ENCODE assay signal across 30 cellular contexts in the genomic region with DNA sequence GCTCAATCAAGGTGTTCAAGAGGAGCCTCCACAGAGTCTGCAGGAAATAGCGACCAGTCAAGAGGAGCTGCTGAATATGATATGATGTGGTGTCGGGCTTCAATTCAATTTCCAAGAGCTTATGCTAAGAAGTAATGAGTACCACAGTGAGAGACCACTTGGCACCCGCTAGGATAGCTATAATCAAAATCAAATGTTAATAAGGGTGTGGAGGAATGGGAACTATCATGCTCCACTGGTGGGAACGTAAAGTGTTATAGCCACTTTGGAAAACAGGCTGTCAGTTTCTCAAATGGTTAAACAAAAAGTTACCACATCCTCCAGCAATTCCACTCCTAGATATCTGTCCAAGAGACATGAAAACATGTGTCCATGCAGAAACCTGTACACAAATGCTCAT.
"Had no signal": no experiment of that assay in that cellular context is flagged by ENCODE, and none has a peak within 500 bp of the region (broad histone marks: within the 10 kb centered on the region; RNA-seq: fewer than 3 reads in every experiment).

No MANE protein-coding gene starts in this region.

- H3K9me3 ChIP-seq: adrenal gland, body of pancreas, breast epithelium had no signal

- DNase-seq: activated B cell treated with CpG ODN at 0.5 μM for 24 hours; activated CD4-positive, alpha-beta memory T cell treated with anti-CD3 and anti-CD28 coated beads, Interleukin-2, amount 10 ng/mL, durations not matched to agents 7 days and 5 days; activated CD4-positive, alpha-beta T cell treated with anti-CD3 and anti-CD28 coated beads for 1 hour; activated CD4-positive, alpha-beta T cell treated with anti-CD3 and anti-CD28 coated beads for 36 hours; activated CD4-positive, alpha-beta T cell treated with anti-CD3 and anti-CD28 coated beads for 48 hours; activated CD4-positive, alpha-beta T cell treated with anti-CD3 and anti-CD28 coated beads, Interleukin-2, amount 10 ng/mL, durations not matched to agents 7 days and 5 days; activated CD4-positive, alpha-beta T cell treated with anti-CD3 and anti-CD28 coated beads, Interleukin-2, amount 50 U/mL, for 48 hours; activated CD8-positive, alpha-beta memory T cell treated with anti-CD3 and anti-CD28 coated beads for 24 hours; activated CD8-positive, alpha-beta memory T cell treated with anti-CD3 and anti-CD28 coated beads, Interleukin-2, amount 10 ng/mL, durations not matched to agents 7 days and 5 days; activated CD8-positive, alpha-beta memory T cell treated with anti-CD3 and anti-CD28 coated beads, Interleukin-2, amount 50 U/mL, for 48 hours; activated CD8-positive, alpha-beta T cell treated with anti-CD3 and anti-CD28 coated beads, Interleukin-2, amount 10 ng/mL, durations not matched to agents 7 days and 5 days; activated effector memory CD4-positive, alpha-beta T cell treated with anti-CD3 and anti-CD28 coated beads, Interleukin-2, amount 50 U/mL, for 16 hours; activated gamma-delta T cell treated with Interleukin-2 at 50 U/mL for 16 hours; activated naive CD4-positive, alpha-beta T cell; activated naive CD4-positive, alpha-beta T cell treated with anti-CD3 and anti-CD28 coated beads for 36 hours; activated naive CD4-positive, alpha-beta T cell treated with anti-CD3 and anti-CD28 coated beads, Interleukin-2, amount 50 U/mL, for 16 hours; activated naive CD8-positive, alpha-beta T cell treated with anti-CD3 and anti-CD28 coated beads for 36 hours; activated T-cell treated with anti-CD3 and anti-CD28 coated beads, Interleukin-2, amount 50 U/mL, for 4 hours; activated T-cell treated with anti-CD3 and anti-CD28 coated beads, Interleukin-2, amount 50 U/mL, for 72 hours; adrenal gland; amniotic stem cell; aorta; body of pancreas; brain microvascular endothelial cell; central memory CD4-positive, alpha-beta T cell; T-helper 2 cell; T-helper 9 cell had no signal

- H3K27ac ChIP-seq: adrenal gland, body of pancreas, brain microvascular endothelial cell, breast epithelium, VCaP had no signal

- H3K4me1 ChIP-seq: breast epithelium had no signal

- ATAC-seq: activated CD4-positive, alpha-beta T cell treated with anti-CD3 and anti-CD28 coated beads for 36 hours; activated CD8-positive, alpha-beta memory T cell treated with anti-CD3 and anti-CD28 coated beads, Interleukin-2, amount 10 ng/mL, durations not matched to agents 7 days and 5 days; activated CD8-positive, alpha-beta T cell treated with anti-CD3 and anti-CD28 coated beads, Interleukin-2, amount 10 ng/mL, durations not matched to agents 7 days and 5 days; activated T-cell treated with anti-CD3 and anti-CD28 coated beads, Interleukin-2, amount 50 U/mL, for 4 hours; activated T-cell treated with anti-CD3 and anti-CD28 coated beads, Interleukin-2, amount 50 U/mL, for 72 hours; activated T-helper 17 cell treated with anti-CD3 and anti-CD28 coated beads, Interleukin-2, amount 50 U/mL, for 72 hours; body of pancreas had no signal

- H3K4me3 ChIP-seq: adrenal gland, body of pancreas, breast epithelium had no signal
